ENCODE assay signal across 8 cellular contexts in the genomic region with DNA sequence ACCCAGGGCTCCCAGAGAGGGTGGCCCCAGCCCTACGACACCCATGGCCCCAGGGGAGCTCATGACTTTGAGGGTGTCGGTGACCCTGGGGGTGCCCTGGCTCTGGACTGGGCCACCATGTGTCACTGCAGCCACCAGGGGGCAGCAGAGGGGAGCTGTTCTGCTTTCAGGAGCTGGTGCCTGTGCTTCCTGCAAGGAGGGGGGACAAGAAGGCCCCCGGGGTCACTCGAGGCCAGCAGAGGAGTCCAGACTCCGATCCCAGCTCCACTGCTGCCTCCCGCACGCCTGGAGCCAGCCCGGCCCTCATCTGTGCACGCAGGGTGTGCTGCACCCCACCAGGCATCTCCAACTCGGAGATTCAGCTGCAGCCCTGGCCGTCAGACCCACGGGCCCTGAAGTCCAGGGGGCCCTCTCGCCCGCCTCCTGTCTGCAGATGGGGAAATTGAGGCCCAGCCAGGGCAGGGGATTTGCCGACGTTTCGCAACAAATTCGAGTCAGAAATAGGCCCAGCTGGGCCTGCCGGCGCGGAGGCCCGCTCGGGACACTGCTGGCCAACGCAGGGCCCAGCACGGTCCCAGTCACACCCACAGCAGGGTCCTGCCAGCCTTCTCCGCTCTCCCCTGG. TPM values are rescaled to one million over a fixed set of nuclear protein-coding genes. Genes with fewer than 3 reads are reported as not detected.
DNase-seq lines count a peak whose midpoint lies in the region; ATAC-seq and TF ChIP-seq lines count a peak whose summit lies in the region.

No MANE protein-coding gene starts in this region.

- H3K4me1 ChIP-seq in iPS-15b (ENCODE audit: control insufficient read depth, insufficient read depth, low read length) (no peaks in the 10 kb centered on the region), skeletal muscle satellite cell (ENCODE audit: control insufficient read depth, insufficient read depth, low read length) (peaks cover 72% of the 10 kb centered on the region)

- no peak overlapping the region for H3K4me3 ChIP-seq in GM12875 (ENCODE audit: low read depth, low read length)
- H3K4me3 ChIP-seq in WERI-Rb-1 (ENCODE audit: low read depth, low read length): no peak overlapping the region
- no peak overlapping the region for H3K4me3 ChIP-seq in iPS-15b (ENCODE audit: low read depth, low read length)
- H3K4me3 ChIP-seq in skeletal muscle satellite cell (ENCODE audit: low read length): peak overlapping the region; percentile 66

- no peaks in the 10 kb centered on the region for H3K36me3 ChIP-seq in WERI-Rb-1
- H3K36me3 ChIP-seq in iPS-15b (ENCODE audit: control insufficient read depth, insufficient read depth, low read length): no peaks in the 10 kb centered on the region
- H3K36me3 ChIP-seq in skeletal muscle satellite cell (ENCODE audit: insufficient read depth, low read length): no peaks in the 10 kb centered on the region

- peak overlapping the region; percentile 15 for H3K27ac ChIP-seq in WERI-Rb-1

- H3K9me3 ChIP-seq in WERI-Rb-1 (ENCODE audit: severe bottlenecking): peaks cover 5% of the 10 kb centered on the region
- no peaks in the 10 kb centered on the region for H3K9me3 ChIP-seq in iPS-15b (ENCODE audit: control insufficient read depth, insufficient read depth, low read length)
- peaks cover 4% of the 10 kb centered on the region for H3K9me3 ChIP-seq in skeletal muscle satellite cell (replicated peaks; ENCODE audit: low read length)

- peak overlapping the region; percentile 86 for H3K4me2 ChIP-seq in skeletal muscle satellite cell (ENCODE audit: low read length)

- DNase-seq in NCI-H2029 (lab: John Stamatoyannopoulos, UW): peak; percentile 65
- peak; percentile 95 for DNase-seq in WERI-Rb-1
- DNase-seq in brain pericyte (ENCODE audit: low read depth, low spot score): peak; percentile 79

- H3K27me3 ChIP-seq in WERI-Rb-1 (ENCODE audit: insufficient read depth, low read depth, severe bottlenecking): no peaks in the 10 kb centered on the region
- H3K27me3 ChIP-seq in iPS-15b (ENCODE audit: control insufficient read depth, insufficient read depth, low read length): no peaks in the 10 kb centered on the region
- no peaks in the 10 kb centered on the region for H3K27me3 ChIP-seq in skeletal muscle satellite cell (ENCODE audit: control insufficient read depth, insufficient read depth, low read length)

- peak; percentile 92 for TF ChIP-seq CTCF in GM12875 (IDR thresholded peaks at IDR 0.05; ENCODE audit: borderline replicate concordance, insufficient read depth, low read depth, low read length)
- peak; percentile 91 for TF ChIP-seq CTCF in WERI-Rb-1 (IDR thresholded peaks at IDR 0.05; ENCODE audit: low read depth, low read length)

- H3K9ac ChIP-seq in iPS-15b (ENCODE audit: low read depth, low read length) (peak overlapping the region; percentile 37), skeletal muscle satellite cell (ENCODE audit: low read depth, low read length) (peak overlapping the region; percentile 89)

- ATAC-seq in HG03521 (IDR thresholded peaks at IDR 0.05; ENCODE audit: unreplicated experiment) (no peak), GM21390 (IDR thresholded peaks at IDR 0.05; ENCODE audit: unreplicated experiment) (no peak)

RNA-seq across cellular contexts. Expression of gene WNT7B, which starts 29.5 kb away (rescaled TPM):
- total RNA-seq in skeletal muscle satellite cell (2012; rRNA removed): not detected in 2 replicates
